In the genomic region with DNA sequence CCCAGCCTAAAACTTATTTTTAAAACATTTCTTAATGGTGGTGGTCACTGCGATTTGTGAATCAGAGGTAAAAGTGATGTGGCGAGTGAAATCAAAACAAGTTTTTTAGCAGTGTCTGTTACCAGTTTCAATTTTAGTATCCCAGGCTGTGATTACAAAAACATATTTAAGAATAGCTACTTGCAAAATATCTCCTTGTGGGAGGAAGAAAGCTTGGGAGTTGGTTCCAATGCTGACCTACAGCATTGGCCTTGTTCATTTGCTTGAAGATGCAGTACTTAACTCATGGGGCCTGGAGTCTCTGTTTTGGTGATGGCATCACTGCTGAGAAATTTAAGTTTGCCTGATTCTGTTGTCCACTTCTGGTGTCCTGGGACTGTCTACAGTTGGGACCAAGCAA, we compare ENCODE assay signal across 12 cellular contexts. TPM values are rescaled to one million over a fixed set of nuclear protein-coding genes. Genes with fewer than 3 reads are reported as not detected.
DNase-seq lines count a peak whose midpoint lies in the region; ATAC-seq and TF ChIP-seq lines count a peak whose summit lies in the region.
"Had no signal": no experiment of that assay in that cellular context is flagged by ENCODE, and none has a peak within 500 bp of the region (broad histone marks: within the 10 kb centered on the region; RNA-seq: fewer than 3 reads in every experiment).

No MANE protein-coding gene starts in this region.

- no peak for ATAC-seq in left cardiac atrium
- no peak for ATAC-seq in memory B cell (ENCODE audit: low read depth)
- no peak for ATAC-seq in HG02970 (IDR thresholded peaks at IDR 0.05; ENCODE audit: low FRiP score, unreplicated experiment)
- no peak for ATAC-seq in HG03280 (IDR thresholded peaks at IDR 0.05; ENCODE audit: unreplicated experiment)
- ATAC-seq: esophagus mucosa had no signal

- peaks cover 63% of the 10 kb centered on the region for H3K4me1 Mint-ChIP-seq in activated T-helper 2 cell treated with anti-CD3 and anti-CD28 coated beads, Interferon-gamma antibody, Interleukin-2, Interleukin-4, amounts not matched to agents 10 μg/mL and 5 μg/mL and 100 μg/mL, durations not matched to agents 14 hours and 24 hours and 36 hours (ENCODE audit: low read depth)
- H3K4me1 Mint-ChIP-seq in memory B cell (peaks cover 61% of the 10 kb centered on the region), type B pancreatic cell (ENCODE audit: unreplicated experiment) (peaks cover 64% of the 10 kb centered on the region)

- no peak overlapping the region for H3K4me3 Mint-ChIP-seq in activated T-helper 2 cell treated with anti-CD3 and anti-CD28 coated beads, Interferon-gamma antibody, Interleukin-2, Interleukin-4, amounts not matched to agents 10 μg/mL and 5 μg/mL and 100 μg/mL, durations not matched to agents 14 hours and 24 hours and 36 hours (ENCODE audit: low read depth)
- H3K4me3 Mint-ChIP-seq in memory B cell (peak overlapping the region; percentile 9), type B pancreatic cell (peak overlapping the region; percentile 53)
- H3K4me3 Mint-ChIP-seq: H9 had no signal

- intact Hi-C loops in left cardiac atrium (cut with DNase I): no loop called here
- intact Hi-C loops in activated T-helper 2 cell treated with anti-CD3 and anti-CD28 coated beads, Interferon-gamma antibody, Interleukin-2, Interleukin-4, amounts not matched to agents 10 μg/mL and 5 μg/mL and 100 μg/mL, durations not matched to agents 14 hours and 24 hours and 36 hours (cut with micrococcal nuclease): loop anchor here (1.0 kb wide), 1 partner anchor 74 kb away; no protein-coding TSS in a partner anchor

- H3K9me3 ChIP-seq in right atrium auricular region: no peaks in the 10 kb centered on the region

- H3K27me3 ChIP-seq in right atrium auricular region: no peaks in the 10 kb centered on the region

- peaks cover 51% of the 10 kb centered on the region for H3K36me3 Mint-ChIP-seq in activated T-helper 2 cell treated with anti-CD3 and anti-CD28 coated beads, Interferon-gamma antibody, Interleukin-2, Interleukin-4, amounts not matched to agents 10 μg/mL and 5 μg/mL and 100 μg/mL, durations not matched to agents 14 hours and 24 hours and 36 hours (ENCODE audit: low read depth)
- H3K36me3 Mint-ChIP-seq in memory B cell: peaks cover 6% of the 10 kb centered on the region
- H3K36me3 Mint-ChIP-seq in type B pancreatic cell: peaks cover 41% of the 10 kb centered on the region

- H3K27me3 Mint-ChIP-seq in activated T-helper 2 cell treated with anti-CD3 and anti-CD28 coated beads, Interferon-gamma antibody, Interleukin-2, Interleukin-4, amounts not matched to agents 10 μg/mL and 5 μg/mL and 100 μg/mL, durations not matched to agents 14 hours and 24 hours and 36 hours (ENCODE audit: low read depth): no peaks in the 10 kb centered on the region
- H3K27me3 Mint-ChIP-seq in memory B cell: no peaks in the 10 kb centered on the region
- H3K27me3 Mint-ChIP-seq in type B pancreatic cell: no peaks in the 10 kb centered on the region

- H3K27ac ChIP-seq in right atrium auricular region: peak overlapping the region; percentile 40 to 85
- H3K27ac ChIP-seq: VCaP had no signal

- no peak for TF ChIP-seq CTCF in right atrium auricular region (IDR thresholded peaks at IDR 0.05)
- no peak for TF ChIP-seq CTCF in type B pancreatic cell (conservative IDR thresholded peaks at IDR 0.05)

- no peak overlapping the region for H3K4me3 ChIP-seq in right atrium auricular region

- peaks cover 0 to 83% of the 10 kb centered on the region in 2 donors for H3K4me1 ChIP-seq in right atrium auricular region

- no peak for DNase-seq in right atrium auricular region (ENCODE audit: low spot score)
- no peak for DNase-seq in left cardiac atrium
- no peak for DNase-seq in activated T-helper 2 cell treated with anti-CD3 and anti-CD28 coated beads, Interferon-gamma antibody, Interleukin-2, Interleukin-4, amounts not matched to agents 10 μg/mL and 5 μg/mL and 100 μg/mL, durations not matched to agents 14 hours and 24 hours and 36 hours (ENCODE audit: low spot score)
- DNase-seq in memory B cell (ENCODE audit: low spot score in 2 of 2): no peak
- DNase-seq in type B pancreatic cell (ENCODE audit: extremely low spot score, unreplicated experiment): no peak
- DNase-seq in effector CD4-positive, alpha-beta T cell: no peak
- DNase-seq: H9, NCI-H2171 had no signal

- H3K36me3 ChIP-seq in right atrium auricular region: peaks cover 4% of the 10 kb centered on the region

- peak overlapping the region; percentile 58 for H3K27ac Mint-ChIP-seq in activated T-helper 2 cell treated with anti-CD3 and anti-CD28 coated beads, Interferon-gamma antibody, Interleukin-2, Interleukin-4, amounts not matched to agents 10 μg/mL and 5 μg/mL and 100 μg/mL, durations not matched to agents 14 hours and 24 hours and 36 hours
- H3K27ac Mint-ChIP-seq in memory B cell (peak overlapping the region; percentile 31), type B pancreatic cell (no peak overlapping the region)

- peaks cover 1% of the 10 kb centered on the region for H3K9me3 Mint-ChIP-seq in activated T-helper 2 cell treated with anti-CD3 and anti-CD28 coated beads, Interferon-gamma antibody, Interleukin-2, Interleukin-4, amounts not matched to agents 10 μg/mL and 5 μg/mL and 100 μg/mL, durations not matched to agents 14 hours and 24 hours and 36 hours
- no peaks in the 10 kb centered on the region for H3K9me3 Mint-ChIP-seq in memory B cell
- no peaks in the 10 kb centered on the region for H3K9me3 Mint-ChIP-seq in type B pancreatic cell

RNA-seq across cellular contexts. Expression of a gene that starts 4.5 kb away (rescaled TPM):
- total RNA-seq in right atrium auricular region: 100 to 1,000 TPM; 123 to 135 TPM
- 100 to 1,000 TPM; 204 to 255 TPM for total RNA-seq in left cardiac atrium
- total RNA-seq in activated T-helper 2 cell treated with anti-CD3 and anti-CD28 coated beads, Interferon-gamma antibody, Interleukin-2, Interleukin-4, amounts not matched to agents 10 μg/mL and 5 μg/mL and 100 μg/mL, durations not matched to agents 14 hours and 24 hours and 36 hours: 320 and 322 TPM in 2 replicates
- total RNA-seq in type B pancreatic cell (ENCODE audit: low replicate concordance): 157 and 216 TPM in 2 replicates
